20 cellular contexts compared by ENCODE assay signal in the genomic region with DNA sequence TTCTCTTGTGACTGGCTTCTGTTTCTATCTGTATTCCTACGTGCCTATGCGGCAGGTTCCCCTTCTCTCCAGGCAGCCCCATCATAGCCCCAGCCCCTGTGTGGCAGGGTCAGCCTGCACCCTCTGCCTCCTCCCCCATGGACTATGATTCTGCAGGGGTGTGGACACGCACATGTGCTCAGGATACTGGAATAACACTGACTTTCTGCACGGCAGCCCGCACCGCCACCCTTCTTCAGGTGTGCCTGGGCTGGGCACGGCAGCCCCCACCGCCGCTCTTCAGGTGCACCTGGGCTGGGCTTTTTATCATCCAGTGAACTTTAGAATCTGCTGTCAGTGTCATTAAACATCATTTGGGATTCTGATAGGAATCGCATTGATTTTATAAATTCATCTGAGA.
"Had no signal": no experiment of that assay in that cellular context is flagged by ENCODE, and none has a peak within 500 bp of the region (broad histone marks: within the 10 kb centered on the region; RNA-seq: fewer than 3 reads in every experiment).

No MANE protein-coding gene starts in this region.

- H3K36me3 Mint-ChIP-seq: activated naive CD4-positive, alpha-beta T cell treated with anti-CD3 and anti-CD28 coated beads, Interleukin-2, amount 50 U/mL, for 24 hours; memory B cell had no signal

- H3K4me1 ChIP-seq: body of pancreas, esophagus squamous epithelium, gastrocnemius medialis, prostate gland had no signal

- H3K4me1 Mint-ChIP-seq: activated naive CD4-positive, alpha-beta T cell treated with anti-CD3 and anti-CD28 coated beads, Interleukin-2, amount 50 U/mL, for 24 hours; memory B cell; T-helper 17 cell had no signal

- H3K27ac Mint-ChIP-seq: activated naive CD4-positive, alpha-beta T cell treated with anti-CD3 and anti-CD28 coated beads, Interleukin-2, amount 50 U/mL, for 24 hours; memory B cell; T-helper 17 cell had no signal

- H3K9me3 Mint-ChIP-seq: activated naive CD4-positive, alpha-beta T cell treated with anti-CD3 and anti-CD28 coated beads, Interleukin-2, amount 50 U/mL, for 24 hours had no signal

- DNase-seq: activated CD4-positive, alpha-beta T cell treated with anti-CD3 and anti-CD28 coated beads for 4 hours; activated CD4-positive, alpha-beta T cell treated with anti-CD3 and anti-CD28 coated beads, Interleukin-2, amount 50 U/mL, for 48 hours; activated CD4-positive, CD25-positive, alpha-beta regulatory T cell; activated gamma-delta T cell treated with Interleukin-2 at 50 U/mL for 16 hours; anterior cingulate cortex; dermis blood vessel endothelial cell; effector memory CD8-positive, alpha-beta T cell; esophagus squamous epithelium; gastrocnemius medialis; hypothalamus; stimulated activated CD4-positive, alpha-beta T cell treated with anti-CD3 and anti-CD28 coated beads, Interleukin-12 subunit alpha, Interleukin-12 subunit beta, amount 100 ng/mL, for 4 hours; stimulated activated CD4-positive, alpha-beta T cell treated with anti-CD3 and anti-CD28 coated beads, Interleukin-4, amount 100 ng/mL, for 4 hours; stimulated activated naive CD8-positive, alpha-beta T cell treated with anti-CD3 and anti-CD28 coated beads, Interleukin-15, Interleukin-2, amounts not matched to agents 100 U/mL and 50 U/mL, for 24 hours; T-helper 17 cell had no signal

- H3K4me3 ChIP-seq: body of pancreas, cardiac muscle cell, esophagus squamous epithelium, gastrocnemius medialis, prostate gland had no signal

- H3K4me3 Mint-ChIP-seq: activated naive CD4-positive, alpha-beta T cell treated with anti-CD3 and anti-CD28 coated beads, Interleukin-2, amount 50 U/mL, for 24 hours; effector memory CD8-positive, alpha-beta T cell; memory B cell; neural crest cell; T-helper 17 cell had no signal

- H3K27ac ChIP-seq: body of pancreas, cardiac muscle cell, esophagus squamous epithelium, gastrocnemius medialis, prostate gland had no signal

- H3K9me3 ChIP-seq: body of pancreas, esophagus squamous epithelium, gastrocnemius medialis, prostate gland had no signal

- ATAC-seq: body of pancreas; effector memory CD8-positive, alpha-beta T cell; gastrocnemius medialis; stimulated activated naive CD8-positive, alpha-beta T cell treated with anti-CD3 and anti-CD28 coated beads, Interleukin-15, Interleukin-2, amounts not matched to agents 100 U/mL and 50 U/mL, for 24 hours; T-helper 17 cell had no signal

- H3K27me3 ChIP-seq: body of pancreas, cardiac muscle cell, gastrocnemius medialis had no signal

- H3K36me3 ChIP-seq: cardiac muscle cell, esophagus squamous epithelium, gastrocnemius medialis, prostate gland had no signal
